18 cellular contexts compared by ENCODE assay signal in the genomic region with DNA sequence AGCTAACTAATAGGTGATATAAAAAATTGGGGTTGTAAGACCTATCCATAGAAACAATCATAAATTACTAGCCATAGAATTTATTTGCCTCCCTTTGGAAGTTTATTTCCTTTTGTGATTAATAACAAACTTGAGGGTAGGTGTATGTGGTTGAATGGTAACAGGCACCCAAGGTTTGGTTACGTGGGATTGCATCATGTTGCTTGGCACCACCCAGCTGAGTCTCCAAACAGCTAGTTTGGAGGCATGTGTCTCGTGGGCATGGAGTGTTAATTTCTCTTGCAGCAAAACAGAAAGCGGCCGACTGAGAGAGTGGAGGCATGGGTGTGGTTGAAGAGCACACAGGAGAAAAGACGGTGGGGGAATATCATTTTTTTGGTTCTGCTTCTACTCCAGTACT.
A peak's percentile ranks its signal among the peaks of the same experiment; 100 is the strongest.
DNase-seq lines count a peak whose midpoint lies in the region; ATAC-seq, FAIRE-seq and TF ChIP-seq lines count a peak whose summit lies in the region.
"Had no signal": no experiment of that assay in that cellular context is flagged by ENCODE, and none has a peak within 500 bp of the region (broad histone marks: within the 10 kb centered on the region; RNA-seq: fewer than 3 reads in every experiment).

No MANE protein-coding gene starts in this region.

- H3K36me3 ChIP-seq in K562 (ENCODE audit: control insufficient read depth, insufficient read depth, low read length), result no peaks in the 10 kb centered on the region
- H3K36me3 ChIP-seq in smooth muscle cell (ENCODE audit: low read depth), result no peaks in the 10 kb centered on the region

- H3K4me3 ChIP-seq in K562, result no peak overlapping the region
- no peak overlapping the region for H3K4me3 ChIP-seq in smooth muscle cell

- H3K9me1 ChIP-seq in K562 (ENCODE audit: control insufficient read depth, insufficient read depth, low read length), result no peaks in the 10 kb centered on the region

- intact Hi-C loops in K562 (cut with micrococcal nuclease) (no loop called here), left ventricle myocardium superior (cut with micrococcal nuclease) (no loop called here)

- H3K79me2 ChIP-seq in K562 (ENCODE audit: control insufficient read depth, insufficient read depth, low read length) (no peaks in the 10 kb centered on the region), smooth muscle cell (ENCODE audit: low read depth) (no peaks in the 10 kb centered on the region)

- CTCF ChIA-PET in K562 (lab: Yijun Ruan, JAX; ENCODE audit: low intra/inter-chr PET ratio), result no interaction called here

- H3K36me3 Mint-ChIP-seq in type B pancreatic cell, result peaks cover 4% of the 10 kb centered on the region

- TF ChIP-seq RAD21 in K562 (CRISPR knock-in tag; conservative IDR thresholded peaks at IDR 0.05 in 1 of 2, IDR thresholded peaks at IDR 0.05 in 1 of 2), result no peak

- DNase-seq in DMS53 (lab: John Stamatoyannopoulos, UW), result peak; percentile 0
- DNase-seq in DMS53 treated with DMSO at 0.1 percent for 48 hours (lab: John Stamatoyannopoulos, UW; ENCODE audit: unreplicated experiment), result no peak
- DNase-seq in Ammon's horn (ENCODE audit: low spot score), result peak; percentile 9
- peak; percentile 66 for DNase-seq in MV-4-11 (lab: John Stamatoyannopoulos, UW)
- no peak for DNase-seq in K562 (ENCODE audit: extremely low read depth in 1 of 4, low spot score in 3 of 4)
- no peak for DNase-seq in left ventricle myocardium superior
- no peak for DNase-seq in type B pancreatic cell (ENCODE audit: extremely low spot score, unreplicated experiment)
- no peak for DNase-seq in smooth muscle cell (lab: John Stamatoyannopoulos, UW; ENCODE audit: unreplicated experiment)
- DNase-seq: COR-L47, NCI-H187 treated with DMSO at 0.1 percent for 48 hours, NCI-H524 treated with DMSO at 0.1 percent for 48 hours, PC-3 had no signal

- in situ Hi-C loops in K562 (cut with MboI), result no loop called here

- H3K4me2 ChIP-seq in K562 (ENCODE audit: insufficient read depth, low read length) (no peak overlapping the region), smooth muscle cell (no peak overlapping the region)

- TF ChIP-seq EP300 in K562 (IDR thresholded peaks at IDR 0.05; ENCODE audit: low read length), result no peak

- no peaks in the 10 kb centered on the region for H3F3A ChIP-seq in smooth muscle cell (ENCODE audit: low read depth)

- H3K27ac Mint-ChIP-seq in type B pancreatic cell, result no peak overlapping the region
- H3K27ac Mint-ChIP-seq: T-helper 1 cell treated with Interleukin-12 subunit alpha and Interleukin-12 subunit beta and Interleukin-4 antibody, amounts not matched to agents 30 μg/mL and 1 μg/mL, for 36 hours had no signal

- ATAC-seq in K562 (no peak), left ventricle myocardium superior (no peak)
- ATAC-seq: PC-3 had no signal

- H3K4me1 ChIP-seq in K562 (replicated peaks in 1 of 2; ENCODE audit: control insufficient read depth in 2 of 2, insufficient read depth in 2 of 2, low read length in 2 of 2) (no peaks in the 10 kb centered on the region), smooth muscle cell (ENCODE audit: low read depth) (no peaks in the 10 kb centered on the region)

- 1% methylated on average over 5 of the region's 5 CpGs for WGBS in K562 (ENCODE audit: insufficient coverage, low coverage, missing lambda C conversion rate)
- WGBS in smooth muscle cell (ENCODE audit: low lambda C conversion rate), result 92% methylated on average over 5 of the region's 5 CpGs

- no peaks in the 10 kb centered on the region for H3K9me3 Mint-ChIP-seq in type B pancreatic cell
- H3K9me3 Mint-ChIP-seq: T-helper 1 cell treated with Interleukin-12 subunit alpha and Interleukin-12 subunit beta and Interleukin-4 antibody, amounts not matched to agents 30 μg/mL and 1 μg/mL, for 36 hours had no signal

- H4K20me1 ChIP-seq in K562 (replicated peaks; ENCODE audit: control insufficient read depth, insufficient read depth, low read length), result no peaks in the 10 kb centered on the region
- H4K20me1 ChIP-seq in smooth muscle cell (ENCODE audit: low read depth), result no peaks in the 10 kb centered on the region

- H2AFZ ChIP-seq in K562 (ENCODE audit: low read depth, low read length) (no peak overlapping the region), smooth muscle cell (ENCODE audit: low read depth) (no peak overlapping the region)

- H3K27me3 Mint-ChIP-seq in type B pancreatic cell, result no peaks in the 10 kb centered on the region

- H3K9me3 ChIP-seq in K562 (replicated peaks; ENCODE audit: control insufficient read depth, insufficient read depth, low read depth, low read length), result no peaks in the 10 kb centered on the region; the same call in 1 of the 2 replicates
- peaks cover 3% of the 10 kb centered on the region for H3K9me3 ChIP-seq in smooth muscle cell (replicated peaks; ENCODE audit: low read depth)

- H3K27ac ChIP-seq in K562 (ENCODE audit: extremely low read depth, low read depth, low read length) (no peak overlapping the region), smooth muscle cell (ENCODE audit: low read depth) (no peak overlapping the region)
- H3K27ac ChIP-seq: 22Rv1, C4-2B had no signal

- POLR2A ChIA-PET in K562 (lab: Yijun Ruan, JAX), result no interaction called here

- H3K4me1 Mint-ChIP-seq in type B pancreatic cell (ENCODE audit: unreplicated experiment), result no peaks in the 10 kb centered on the region

- no peak overlapping the region for H3K9ac ChIP-seq in K562 (ENCODE audit: insufficient read depth in 1 of 2, low read depth in 2 of 2, low read length in 2 of 2)
- H3K9ac ChIP-seq in smooth muscle cell (ENCODE audit: low read depth), result no peak overlapping the region

- no peak for FAIRE-seq in K562 (lab: Jason Lieb, UNC)
- FAIRE-seq: G401.6, GM12891, HTR-8/SVneo had no signal

- TF ChIP-seq POLR2A in K562 (conservative IDR thresholded peaks at IDR 0.05), result no peak

- H3K27me3 ChIP-seq in K562 (ENCODE audit: control insufficient read depth in 2 of 2, insufficient read depth in 2 of 2, low read length in 2 of 2) (no peaks in the 10 kb centered on the region), smooth muscle cell (ENCODE audit: low read depth) (no peaks in the 10 kb centered on the region)

- TF ChIP-seq CTCF in K562 (IDR thresholded peaks at IDR 0.05 in 2 of 3, conservative IDR thresholded peaks at IDR 0.05 in 1 of 3; ENCODE audit: insufficient read depth in 2 of 3, low read depth in 1 of 3, low read length in 3 of 3), result no peak
- no peak for TF ChIP-seq CTCF in type B pancreatic cell (conservative IDR thresholded peaks at IDR 0.05)
- TF ChIP-seq CTCF in smooth muscle cell (IDR thresholded peaks at IDR 0.05; ENCODE audit: borderline replicate concordance, insufficient read depth, poor library complexity, severe bottlenecking), result no peak

- no TSS peak for BruUV-seq in K562 (replicated peaks; lab: Mats Ljungman, UMichigan)

- no peak overlapping the region for H3K4me3 Mint-ChIP-seq in type B pancreatic cell
- H3K4me3 Mint-ChIP-seq: T-helper 1 cell treated with Interleukin-12 subunit alpha and Interleukin-12 subunit beta and Interleukin-4 antibody, amounts not matched to agents 30 μg/mL and 1 μg/mL, for 36 hours had no signal

TF ChIP-seq in K562, 482 proteins besides CTCF, POLR2A, EP300 and RAD21:
- TF ChIP-seq, protein P1, sequence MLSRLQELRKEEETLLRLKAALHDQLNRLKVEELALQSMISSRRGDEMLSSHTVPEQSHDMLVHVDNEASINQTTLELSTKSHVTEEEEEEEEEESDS (CRISPR knock-in tag; IDR thresholded peaks at IDR 0.05), result no peak
- TF ChIP-seq, protein P2, sequence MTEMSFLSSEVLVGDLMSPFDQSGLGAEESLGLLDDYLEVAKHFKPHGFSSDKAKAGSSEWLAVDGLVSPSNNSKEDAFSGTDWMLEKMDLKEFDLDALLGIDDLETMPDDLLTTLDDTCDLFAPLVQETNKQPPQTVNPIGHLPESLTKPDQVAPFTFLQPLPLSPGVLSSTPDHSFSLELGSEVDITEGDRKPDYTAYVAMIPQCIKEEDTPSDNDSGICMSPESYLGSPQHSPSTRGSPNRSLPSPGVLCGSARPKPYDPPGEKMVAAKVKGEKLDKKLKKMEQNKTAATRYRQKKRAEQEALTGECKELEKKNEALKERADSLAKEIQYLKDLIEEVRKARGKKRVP (CRISPR knock-in tag; IDR thresholded peaks at IDR 0.05), result 0 out of 2 replicates have a peak, but pooled peaks have one; percentile 17

Comparison
In these comparisons a context has a peak if more than half of its experiments do, and no peak if none do; other contexts are left out.
1. DNase-seq: peak in DMS53 (single experiment), Ammon's horn (single experiment) and MV-4-11 (single experiment); none in DMS53 treated with DMSO at 0.1 percent for 48 hours (single experiment), K562 (0 of 4), left ventricle myocardium superior (single experiment), type B pancreatic cell (single experiment) and smooth muscle cell (single experiment).